In genomic region chr19:6235031-6235951, GRCh38 we compare ENCODE assay signal across 2 cellular contexts.
TF ChIP-seq lines count a peak whose summit lies in the region.

No MANE protein-coding gene starts in this region.

TF ChIP-seq in SK-N-SH, 30 proteins besides CTCF, POLR2A, EP300 and RAD21 (continued from another document):
- TF ChIP-seq IRF3 (IDR thresholded peaks at IDR 0.05; ENCODE audit: low read depth, low read length) (no peak), GABPA (IDR thresholded peaks at IDR 0.05; ENCODE audit: low read depth) (no peak), RXRA (IDR thresholded peaks at IDR 0.05; ENCODE audit: borderline replicate concordance, low read depth) (no peak), PBX3 (IDR thresholded peaks at IDR 0.05) (no peak), REST (IDR thresholded peaks at IDR 0.05; ENCODE audit: low read depth, low read length) (no peak), NRF1 (IDR thresholded peaks at IDR 0.05; ENCODE audit: low read depth, low read length) (no peak), POLR2AphosphoS5 (IDR thresholded peaks at IDR 0.05; ENCODE audit: low read depth, low read length) (no peak), FOSL2 (IDR thresholded peaks at IDR 0.05; ENCODE audit: borderline replicate concordance, low read depth) (no peak), RCOR1 (IDR thresholded peaks at IDR 0.05; ENCODE audit: low read length) (no peak), SIN3A (IDR thresholded peaks at IDR 0.05; ENCODE audit: borderline replicate concordance, low read depth, low read length) (no peak), JUND (IDR thresholded peaks at IDR 0.05) (no peak), TEAD4 (IDR thresholded peaks at IDR 0.05; ENCODE audit: borderline replicate concordance, insufficient read depth) (no peak), TAF1 (IDR thresholded peaks at IDR 0.05; ENCODE audit: borderline replicate concordance, low read depth, low read length) (no peak), CHD2 (IDR thresholded peaks at IDR 0.05; ENCODE audit: low read length, partially characterized antibody) (no peak), ELF1 (IDR thresholded peaks at IDR 0.05) (no peak), GATA2 (CRISPR knock-in tag; IDR thresholded peaks at IDR 0.05) (no peak)

TF ChIP-seq in SK-N-SH treated with all-trans-retinoic acid at 6 μM for 48 hours, 23 proteins besides CTCF, POLR2A, EP300 and RAD21 (continued from another document):
- TF ChIP-seq POU6F1 (CRISPR knock-in tag; IDR thresholded peaks at IDR 0.05; ENCODE audit: borderline replicate concordance, low read depth), result no peak
- TF ChIP-seq PATZ1 (CRISPR knock-in tag; IDR thresholded peaks at IDR 0.05; ENCODE audit: borderline replicate concordance), result no peak
- no peak for TF ChIP-seq ISL1 (CRISPR knock-in tag; IDR thresholded peaks at IDR 0.05)
- TF ChIP-seq TCF4 (CRISPR knock-in tag; IDR thresholded peaks at IDR 0.05; ENCODE audit: borderline replicate concordance), result no peak
- no peak for TF ChIP-seq ZNF8 (CRISPR knock-in tag; IDR thresholded peaks at IDR 0.05)
- TF ChIP-seq GLIS3 (CRISPR knock-in tag; IDR thresholded peaks at IDR 0.05), result no peak
- no peak for TF ChIP-seq OSR1 (CRISPR knock-in tag; IDR thresholded peaks at IDR 0.05)
- TF ChIP-seq ZFP30 (CRISPR knock-in tag; IDR thresholded peaks at IDR 0.05), result no peak
- no peak for TF ChIP-seq ZFP3 (CRISPR knock-in tag; IDR thresholded peaks at IDR 0.05)
- TF ChIP-seq TSHZ2 (CRISPR knock-in tag; IDR thresholded peaks at IDR 0.05), result no peak
- TF ChIP-seq CREB5 (CRISPR knock-in tag; IDR thresholded peaks at IDR 0.05; ENCODE audit: low read depth), result no peak
- no peak for TF ChIP-seq PPARA (CRISPR knock-in tag; IDR thresholded peaks at IDR 0.05; ENCODE audit: borderline replicate concordance)
- no peak for TF ChIP-seq CSDC2 (CRISPR knock-in tag; IDR thresholded peaks at IDR 0.05)
- TF ChIP-seq CSRNP3 (CRISPR knock-in tag; IDR thresholded peaks at IDR 0.05), result no peak
